Comparison of ENCODE assay signal across 8 cellular contexts in genomic region chr11:111871693-111872161, GRCh38. TPM values are rescaled to one million over a fixed set of nuclear protein-coding genes. Genes with fewer than 3 reads are reported as not detected.
DNase-seq lines count a peak whose midpoint lies in the region; ATAC-seq, FAIRE-seq and TF ChIP-seq lines count a peak whose summit lies in the region.

No MANE protein-coding gene starts in this region.

- H3K27ac Mint-ChIP-seq in astrocyte (ENCODE audit: unreplicated experiment) = peak overlapping the region; percentile 73

- H3K36me3 ChIP-seq in astrocyte (ENCODE audit: insufficient read depth, low read length) (peaks cover 3% of the 10 kb centered on the region), left lung (peaks cover 0 to 22% of the 10 kb centered on the region in 2 donors), thyroid gland (peaks cover 17 to 19% of the 10 kb centered on the region in 2 donors)

- H3K79me2 ChIP-seq in astrocyte (ENCODE audit: insufficient read depth, low read length) = peaks cover 9% of the 10 kb centered on the region

- peak overlapping the region; percentile 86 for H3K9ac ChIP-seq in astrocyte (ENCODE audit: low read length)

- H3K4me1 Mint-ChIP-seq in astrocyte (ENCODE audit: low read depth, unreplicated experiment) = peaks cover 2% of the 10 kb centered on the region

- 53 to 61% methylated on average over 5 of the region's 5 CpGs for WGBS in thyroid gland, 2 donors

- H2AFZ ChIP-seq in astrocyte (ENCODE audit: low read depth, low read length) = peak overlapping the region; percentile 90

- FAIRE-seq in HTR-8/SVneo (lab: Jason Lieb, UNC) = peak; percentile 54
- FAIRE-seq in astrocyte (lab: Jason Lieb, UNC) = no peak

- no peaks in the 10 kb centered on the region for H4K20me1 ChIP-seq in astrocyte (ENCODE audit: insufficient read depth, low read length)

- H3K4me3 ChIP-seq in AG10803 (ENCODE audit: low read length) (peak overlapping the region; percentile 90), astrocyte (ENCODE audit: insufficient read depth, low read depth, low read length) (peak overlapping the region; percentile 85), left lung (peak overlapping the region; percentile 79 to 92), thyroid gland (replicated peaks in 1 of 3) (peak overlapping the region; percentile 66 to 96 (median 95))

- H3K9me3 ChIP-seq in astrocyte (ENCODE audit: insufficient read depth, low read depth, low read length) = no peaks in the 10 kb centered on the region
- no peaks in the 10 kb centered on the region for H3K9me3 ChIP-seq in left lung
- no peaks in the 10 kb centered on the region for H3K9me3 ChIP-seq in thyroid gland

- H3K36me3 Mint-ChIP-seq in astrocyte (ENCODE audit: low read depth, unreplicated experiment) = peaks cover 6% of the 10 kb centered on the region

- DNase-seq in AG10803 (ENCODE audit: low read depth) = no peak
- DNase-seq in HTR-8/SVneo (ENCODE audit: insufficient read length, low spot score) = no peak
- DNase-seq in astrocyte (ENCODE audit: low read depth) = no peak
- no peak for DNase-seq in left lung
- DNase-seq in thyroid gland = no peak
- no peak for DNase-seq in activated gamma-delta T cell treated with Interleukin-2 at 50 U/mL for 16 hours
- no peak for DNase-seq in stimulated activated CD4-positive, alpha-beta T cell treated with anti-CD3 and anti-CD28 coated beads, Interleukin-4, amount 100 ng/mL, for 1 hour
- no peak for DNase-seq in stimulated activated CD4-positive, alpha-beta T cell treated with anti-CD3 and anti-CD28 coated beads, Interleukin-4, amount 100 ng/mL, for 24 hours

- ATAC-seq in left lung = peak; percentile 6

- TF ChIP-seq CTCF in AG10803 (conservative IDR thresholded peaks at IDR 0.05; ENCODE audit: low read length) = no peak
- no peak for TF ChIP-seq CTCF in astrocyte (IDR thresholded peaks at IDR 0.05; ENCODE audit: insufficient read depth, low read depth, low read length)
- no peak for TF ChIP-seq CTCF in left lung (IDR thresholded peaks at IDR 0.05)
- no peak for TF ChIP-seq CTCF in thyroid gland (IDR thresholded peaks at IDR 0.05)

- peak overlapping the region; percentile 88 for H3K4me3 Mint-ChIP-seq in astrocyte (ENCODE audit: unreplicated experiment)

- H3K4me2 ChIP-seq in astrocyte (ENCODE audit: low read length) = peak overlapping the region; percentile 82

- H3K27ac ChIP-seq in astrocyte (ENCODE audit: low read depth, low read length) (peak overlapping the region; percentile 83), left lung (peak overlapping the region; percentile 82 to 88), thyroid gland (peak overlapping the region; percentile 82 to 97 (median 89))

- H3K4me1 ChIP-seq in astrocyte (ENCODE audit: insufficient read depth, low read length) = peaks cover 9% of the 10 kb centered on the region
- H3K4me1 ChIP-seq in left lung = peaks cover 11 to 17% of the 10 kb centered on the region in 2 donors
- H3K4me1 ChIP-seq in thyroid gland = peaks cover 5% of the 10 kb centered on the region in 2 donors

- H3K27me3 Mint-ChIP-seq in astrocyte (ENCODE audit: low read depth, unreplicated experiment) = no peaks in the 10 kb centered on the region

- H3K27me3 ChIP-seq in astrocyte (ENCODE audit: insufficient read depth, low read length) (no peaks in the 10 kb centered on the region), left lung (no peaks in the 10 kb centered on the region), thyroid gland (no peaks in the 10 kb centered on the region)

- intact Hi-C loops in left lung (cut with DNase I) = loop anchor here in 1 of 2 donors (10.0 kb wide), 1 partner anchor 53 kb away; no protein-coding TSS in a partner anchor
- intact Hi-C loops in thyroid gland (cut with DNase I) = no loop called here

- no peak for TF ChIP-seq POLR2A in thyroid gland (IDR thresholded peaks at IDR 0.05)

- no peaks in the 10 kb centered on the region for H3K9me3 Mint-ChIP-seq in astrocyte (ENCODE audit: unreplicated experiment)

RNA-seq across cellular contexts. Expression of gene ALG9, which starts 0.3 kb away (rescaled TPM):
- total RNA-seq in astrocyte (24.9 and 31.1 TPM in 2 replicates), left lung (10 to 100 TPM; 27.5 to 31.2 TPM), thyroid gland (10 to 100 TPM; 35.3 to 44.9 (median 36.6) TPM)

RNA-seq across cellular contexts. Expression of gene FDXACB1, which starts 7.2 kb away (rescaled TPM):
- total RNA-seq in astrocyte (1.7 and 2.6 TPM in 2 replicates), left lung (1 to 10 TPM; 1.7 to 4.1 TPM), thyroid gland (1 to 10 TPM; 1.8 to 3.0 (median 2.8) TPM)

RNA-seq across cellular contexts. Expression of gene CFAP68, which starts 7.6 kb away (rescaled TPM):
- total RNA-seq in astrocyte = 18.4 and 18.8 TPM in 2 replicates
- total RNA-seq in left lung = 10 to 100 TPM; 20.4 to 20.9 TPM
- total RNA-seq in thyroid gland = 10 to 100 TPM; 24.7 to 47.1 (median 38.0) TPM

RNA-seq across cellular contexts. Expression of gene CRYAB, which starts 39.8 kb away (rescaled TPM):
- total RNA-seq in astrocyte = 4.1 and 5.7 TPM in 2 replicates
- 10 to 100 TPM; 41.5 to 89.2 TPM for total RNA-seq in left lung
- 100 to 1,000 TPM; 174 to 350 (median 250) TPM for total RNA-seq in thyroid gland

RNA-seq across cellular contexts. Expression of gene HSPB2, which starts 40.8 kb away (rescaled TPM):
- total RNA-seq in astrocyte (not detected in 2 replicates), left lung (1 to 10 TPM; 3.7 to 4.6 TPM), thyroid gland (under 1 TPM in 1 of 4 donors, not detected in 3; 0.22 TPM)
